In genomic region chr16:71421911-71422310, GRCh38 we compare ENCODE assay signal across 8 cellular contexts. TPM values are rescaled to one million over a fixed set of nuclear protein-coding genes. Genes with fewer than 3 reads are reported as not detected.
A peak's percentile ranks its signal among the peaks of the same experiment; 100 is the strongest.
DNase-seq lines count a peak whose midpoint lies in the region; ATAC-seq and TF ChIP-seq lines count a peak whose summit lies in the region.

No MANE protein-coding gene starts in this region.

- H3K4me1 Mint-ChIP-seq in CD4-positive, alpha-beta T cell (ENCODE audit: low read depth), result no peaks in the 10 kb centered on the region

- H3K4me1 ChIP-seq in HCT116 (ENCODE audit: control insufficient read depth in 1 of 2, insufficient read depth in 2 of 2, low read length in 2 of 2) (peaks cover 0 to 9% of the 10 kb centered on the region in 2 experiments; a peak in 2 of 4 replicates), gastrocnemius medialis (no peaks in the 10 kb centered on the region)
- no peaks in the 10 kb centered on the region for H3K4me1 ChIP-seq in effector memory CD4-positive, alpha-beta T cell (ENCODE audit: control insufficient read depth, insufficient read depth, low read length, poor library complexity, severe bottlenecking)

- H3K27me3 Mint-ChIP-seq in CD4-positive, alpha-beta T cell, result peaks cover 65% of the 10 kb centered on the region

- H3K9me2 ChIP-seq in HCT116 (ENCODE audit: insufficient read depth), result no peaks in the 10 kb centered on the region

- DNase-seq in CD4-positive, alpha-beta T cell, result peak in 1 of 10 experiments; percentile 5
- DNase-seq in HCT116 (ENCODE audit: low read depth, low spot score) (peak; percentile 26), iPS-NIHi7 (ENCODE audit: extremely low spot score) (peak; percentile 72), gastrocnemius medialis (no peak), nucleus accumbens (lab: John Stamatoyannopoulos, UW) (no peak)
- no peak for DNase-seq in effector memory CD4-positive, alpha-beta T cell

- RAD21 ChIA-PET in HCT116 (lab: Charles Lee; ENCODE audit: low non-redundant PET in 1 of 2, low total read pairs in 2 of 2, uncharacterized antibody in 2 of 2, unreplicated experiment in 2 of 2), result no interaction called here

- intact Hi-C loops in CD4-positive, alpha-beta T cell (cut with DNase I, micrococcal nuclease), result no loop called here
- intact Hi-C loops in HCT116 (cut with micrococcal nuclease) (no loop called here), gastrocnemius medialis (cut with DNase I; ENCODE audit: low total_unique reads) (no loop called here)

- peak; percentile 52 for ATAC-seq in CD4-positive, alpha-beta T cell (ENCODE audit: poor library complexity)
- ATAC-seq in HCT116, result peak; percentile 25; the same call in 1 of the 2 replicates
- ATAC-seq in gastrocnemius medialis, result no peak
- ATAC-seq in HG03457 (IDR thresholded peaks at IDR 0.05; ENCODE audit: unreplicated experiment), result no peak

- BruUV-seq in HCT116 (replicated peaks; lab: Mats Ljungman, UMichigan), result no TSS peak

- no peaks in the 10 kb centered on the region for H3K79me2 ChIP-seq in HCT116 (ENCODE audit: insufficient read depth, low read length)

- peak; percentile 61 for TF ChIP-seq RAD21 in HCT116 (IDR thresholded peaks at IDR 0.05; ENCODE audit: low read depth)

- H3K4me3 ChIP-seq in HCT116 (replicated peaks in 1 of 2; ENCODE audit: low read depth in 1 of 2, low read length in 2 of 2) (no peak overlapping the region), gastrocnemius medialis (no peak overlapping the region)
- H3K4me3 ChIP-seq in effector memory CD4-positive, alpha-beta T cell (ENCODE audit: insufficient read depth, low read depth, low read length, poor library complexity, severe bottlenecking), result no peak overlapping the region

- H3K4me3 Mint-ChIP-seq in CD4-positive, alpha-beta T cell, result no peak overlapping the region

- H3K9me3 Mint-ChIP-seq in CD4-positive, alpha-beta T cell, result no peaks in the 10 kb centered on the region

- H2AFZ ChIP-seq in HCT116 (ENCODE audit: low read depth, low read length, poor library complexity, severe bottlenecking), result no peak overlapping the region

- no peak overlapping the region for H3K9ac ChIP-seq in HCT116 (ENCODE audit: low read length)

- TF ChIP-seq CTCF in CD4-positive, alpha-beta T cell (IDR thresholded peaks at IDR 0.05), result peak; percentile 36
- peak; percentile 39 to 72 (median 60); a peak in 5 of 6 replicates for TF ChIP-seq CTCF in HCT116 (IDR thresholded peaks at IDR 0.05 in 2 of 3, conservative IDR thresholded peaks at IDR 0.05 in 1 of 3; ENCODE audit: borderline replicate concordance in 1 of 3, insufficient read depth in 1 of 3, low read depth in 2 of 3, low read length in 2 of 3)
- peak; percentile 55 for TF ChIP-seq CTCF in VCaP (conservative IDR thresholded peaks at IDR 0.05)
- no peak for TF ChIP-seq CTCF in gastrocnemius medialis (IDR thresholded peaks at IDR 0.05 in 4 of 5, conservative IDR thresholded peaks at IDR 0.05 in 1 of 5)

- H3K9me3 ChIP-seq in CD4-positive, alpha-beta T cell (ENCODE audit: control insufficient read depth, low read length), result no peaks in the 10 kb centered on the region
- H3K9me3 ChIP-seq in HCT116 (ENCODE audit: control insufficient read depth in 1 of 2, insufficient read depth in 1 of 2, low read depth in 1 of 2, low read length in 2 of 2) (no peaks in the 10 kb centered on the region), gastrocnemius medialis (no peaks in the 10 kb centered on the region)
- H3K9me3 ChIP-seq in effector memory CD4-positive, alpha-beta T cell (ENCODE audit: control insufficient read depth, low read length), result no peaks in the 10 kb centered on the region

- in situ Hi-C loops in gastrocnemius medialis (cut with MboI; ENCODE audit: low sequenced_read_pairs in 4 of 4), result loop anchor here in 3 of 4 donors (25.0 kb wide), 1 partner anchor 190 kb away; no protein-coding TSS in a partner anchor

- peaks cover 37% of the 10 kb centered on the region for H3K27me3 ChIP-seq in CD4-positive, alpha-beta T cell (ENCODE audit: control insufficient read depth, insufficient read depth, low read length)
- H3K27me3 ChIP-seq in HCT116 (ENCODE audit: insufficient read depth, low read length), result peaks cover 7% of the 10 kb centered on the region; the same call in 1 of the 2 replicates
- peaks cover 4 to 12% (median 7%) of the 10 kb centered on the region in 3 donors for H3K27me3 ChIP-seq in gastrocnemius medialis
- no peaks in the 10 kb centered on the region for H3K27me3 ChIP-seq in effector memory CD4-positive, alpha-beta T cell (replicated peaks; ENCODE audit: control insufficient read depth, insufficient read depth, low read length, poor library complexity, severe bottlenecking)

- no peak for TF ChIP-seq POLR2A in HCT116 (IDR thresholded peaks at IDR 0.05; ENCODE audit: borderline replicate concordance, extremely low read depth, insufficient read depth, insufficient read length)
- no peak for TF ChIP-seq POLR2A in gastrocnemius medialis (IDR thresholded peaks at IDR 0.05)

- no peak overlapping the region for H3K27ac ChIP-seq in CD4-positive, alpha-beta T cell (ENCODE audit: low read depth, low read length)
- H3K27ac ChIP-seq in HCT116 (ENCODE audit: low read depth, low read length) (no peak overlapping the region), VCaP (no peak overlapping the region), gastrocnemius medialis (no peak overlapping the region)
- no peak overlapping the region for H3K27ac ChIP-seq in effector memory CD4-positive, alpha-beta T cell (ENCODE audit: insufficient read depth, low read length, poor library complexity, severe bottlenecking)

- H4K20me1 ChIP-seq in HCT116 (ENCODE audit: insufficient read depth), result no peaks in the 10 kb centered on the region

- POLR2A ChIA-PET in CD4-positive, alpha-beta T cell (lab: Charles Lee), result no interaction called here
- POLR2A ChIA-PET in HCT116 (lab: Charles Lee), result no interaction called here

- CTCF ChIA-PET in CD4-positive, alpha-beta T cell (lab: Charles Lee), result interaction anchor here (0.7 to 1.2 kb wide), 2 partner anchors 9 to 189 kb away, joined by 3 to 5 read pairs; no protein-coding TSS in a partner anchor
- CTCF ChIA-PET in HCT116 (lab: Charles Lee), result interaction anchor here (0.8 to 1.5 kb wide), 4 partner anchors 9 to 190 kb away, joined by 4 to 13 read pairs (median 6); no protein-coding TSS in a partner anchor

- H3K4me2 ChIP-seq in HCT116 (ENCODE audit: low read length), result no peak overlapping the region

- H3K36me3 Mint-ChIP-seq in CD4-positive, alpha-beta T cell (ENCODE audit: low read depth), result no peaks in the 10 kb centered on the region

- no peaks in the 10 kb centered on the region for H3K36me3 ChIP-seq in HCT116 (ENCODE audit: control insufficient read depth in 1 of 2, insufficient read depth in 2 of 2, low read length in 2 of 2)
- no peaks in the 10 kb centered on the region for H3K36me3 ChIP-seq in gastrocnemius medialis
- no peaks in the 10 kb centered on the region for H3K36me3 ChIP-seq in effector memory CD4-positive, alpha-beta T cell (ENCODE audit: control insufficient read depth, insufficient read depth, low read length)

- no peak overlapping the region for H3K27ac Mint-ChIP-seq in CD4-positive, alpha-beta T cell

TF ChIP-seq in HCT116, 20 proteins besides CTCF, POLR2A, EP300 and RAD21:
- TF ChIP-seq JUND (IDR thresholded peaks at IDR 0.05), result no peak
- TF ChIP-seq YY1 (IDR thresholded peaks at IDR 0.05; ENCODE audit: extremely low read depth, insufficient replicate concordance, low read depth, low read length), result no peak
- TF ChIP-seq REST (IDR thresholded peaks at IDR 0.05; ENCODE audit: low read depth), result no peak
- no peak for TF ChIP-seq FOSL1 (IDR thresholded peaks at IDR 0.05; ENCODE audit: low read depth)
- no peak for TF ChIP-seq SRF (IDR thresholded peaks at IDR 0.05; ENCODE audit: low read depth)
- no peak for TF ChIP-seq ZNF274 (IDR thresholded peaks at IDR 0.05; ENCODE audit: low read depth, low read length)
- TF ChIP-seq POLR2AphosphoS5 (IDR thresholded peaks at IDR 0.05; ENCODE audit: low read depth, low read length), result no peak
- TF ChIP-seq EZH2 (IDR thresholded peaks at IDR 0.05), result no peak
TF ChIP-seq in HCT116: peak in this region for 0.

RNA-seq across cellular contexts. Expression of gene TLE7, which starts 19.9 kb away (rescaled TPM):
- not detected for total RNA-seq in CD4-positive, alpha-beta T cell
- total RNA-seq in HCT116 (2021; ENCODE audit: unreplicated experiment), result not detected
- not detected in 2 replicates for polyA plus RNA-seq in HCT116 (2012)
- not detected for total RNA-seq in gastrocnemius medialis

RNA-seq across cellular contexts. Expression of gene ZNF23, which starts 40.1 kb away (rescaled TPM):
- total RNA-seq in CD4-positive, alpha-beta T cell, result 1 to 10 TPM; 7.0 to 8.4 TPM
- total RNA-seq in HCT116 (2021; ENCODE audit: unreplicated experiment) (11.1 TPM), gastrocnemius medialis (1 to 10 TPM; 3.6 to 5.6 (median 4.7) TPM)
- 7.8 and 9.6 TPM in 2 replicates for polyA plus RNA-seq in HCT116 (2012)

Comparison
In these comparisons a context has a peak if more than half of its experiments do, and no peak if none do; other contexts are left out.
1. ATAC-seq: peak in CD4-positive, alpha-beta T cell (single experiment) and HCT116 (single experiment); none in gastrocnemius medialis (0 of 2) and HG03457 (single experiment).
2. DNase-seq: peak in HCT116 (single experiment) and iPS-NIHi7 (single experiment); none in gastrocnemius medialis (0 of 2), nucleus accumbens (0 of 56) and effector memory CD4-positive, alpha-beta T cell (0 of 3).
3. CTCF ChIP-seq: peak in CD4-positive, alpha-beta T cell (single experiment), HCT116 (3 of 3) and VCaP (single experiment); none in gastrocnemius medialis (0 of 5).